Comparison of ENCODE assay signal across 8 cellular contexts in the genomic region with DNA sequence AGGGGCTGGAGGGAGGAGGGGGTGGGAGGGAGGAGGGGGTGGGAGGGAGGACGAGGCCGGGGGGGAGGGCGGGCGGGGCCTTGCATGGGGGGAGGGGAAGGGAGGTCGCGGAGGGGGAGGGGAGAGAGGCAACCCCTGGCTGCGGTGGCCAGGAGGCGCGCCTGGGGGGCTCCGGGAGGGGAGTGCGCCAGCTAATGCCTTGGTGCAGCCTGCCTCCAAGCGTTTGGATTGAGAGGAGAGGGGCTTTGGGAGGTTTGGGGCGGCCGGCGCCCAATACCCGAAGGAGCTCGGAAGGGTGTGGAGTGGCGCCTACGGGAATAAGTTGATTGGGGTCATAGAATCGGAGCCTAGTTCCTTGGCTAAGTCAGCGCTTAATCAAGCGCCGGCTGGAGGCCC. TPM values are rescaled to one million over a fixed set of nuclear protein-coding genes. Genes with fewer than 3 reads are reported as not detected.
DNase-seq lines count a peak whose midpoint lies in the region; ATAC-seq and TF ChIP-seq lines count a peak whose summit lies in the region.

No MANE protein-coding gene starts in this region.

- H3K4me1 Mint-ChIP-seq in activated CD4-positive, alpha-beta T cell treated with anti-CD3 and anti-CD28 coated beads, Interleukin-2, amount 10 ng/mL, durations not matched to agents 7 days and 5 days, result peaks cover 45% of the 10 kb centered on the region
- H3K4me1 Mint-ChIP-seq in effector memory CD8-positive, alpha-beta T cell (ENCODE audit: low read depth in 2 of 2), result peaks cover 24 to 55% of the 10 kb centered on the region in 2 donors
- peaks cover 30% of the 10 kb centered on the region for H3K4me1 Mint-ChIP-seq in memory B cell
- H3K4me1 Mint-ChIP-seq in stimulated activated naive B cell treated with anti-CD40 and anti-IgM and Interleukin-4, amounts not matched to agents 10 μg/mL and 1 μg/mL and 100 μg/mL, for 72 hours, result peaks cover 25 to 42% of the 10 kb centered on the region in 2 donors

- H3K9me3 Mint-ChIP-seq in activated CD4-positive, alpha-beta T cell treated with anti-CD3 and anti-CD28 coated beads, Interleukin-2, amount 10 ng/mL, durations not matched to agents 7 days and 5 days, result peaks cover 8% of the 10 kb centered on the region
- H3K9me3 Mint-ChIP-seq in effector memory CD8-positive, alpha-beta T cell, result peaks cover 5 to 8% of the 10 kb centered on the region in 2 donors
- H3K9me3 Mint-ChIP-seq in memory B cell, result peaks cover 4% of the 10 kb centered on the region
- peaks cover 11 to 12% of the 10 kb centered on the region in 2 donors for H3K9me3 Mint-ChIP-seq in stimulated activated naive B cell treated with anti-CD40 and anti-IgM and Interleukin-4, amounts not matched to agents 10 μg/mL and 1 μg/mL and 100 μg/mL, for 72 hours

- peaks cover 40% of the 10 kb centered on the region for H3K36me3 Mint-ChIP-seq in activated CD4-positive, alpha-beta T cell treated with anti-CD3 and anti-CD28 coated beads, Interleukin-2, amount 10 ng/mL, durations not matched to agents 7 days and 5 days (ENCODE audit: low read depth)
- peaks cover 37% of the 10 kb centered on the region for H3K36me3 Mint-ChIP-seq in effector memory CD8-positive, alpha-beta T cell (ENCODE audit: insufficient read depth)
- peaks cover 14% of the 10 kb centered on the region for H3K36me3 Mint-ChIP-seq in memory B cell
- peaks cover 24 to 36% of the 10 kb centered on the region in 2 donors for H3K36me3 Mint-ChIP-seq in stimulated activated naive B cell treated with anti-CD40 and anti-IgM and Interleukin-4, amounts not matched to agents 10 μg/mL and 1 μg/mL and 100 μg/mL, for 72 hours

- CTCF ChIA-PET in activated CD4-positive, alpha-beta T cell treated with anti-CD3 and anti-CD28 coated beads, Interleukin-2, amount 10 ng/mL, durations not matched to agents 7 days and 5 days (lab: Charles Lee), result interaction anchor here (1.0 to 2.6 kb wide), 8 partner anchors 8 to 44 kb away, joined by 3 to 10 read pairs (median 4); no protein-coding TSS in a partner anchor

- H3K27ac Mint-ChIP-seq in activated CD4-positive, alpha-beta T cell treated with anti-CD3 and anti-CD28 coated beads, Interleukin-2, amount 10 ng/mL, durations not matched to agents 7 days and 5 days, result peak overlapping the region; percentile 71
- peak overlapping the region; percentile 98 to 99 for H3K27ac Mint-ChIP-seq in effector memory CD8-positive, alpha-beta T cell
- peak overlapping the region; percentile 99 for H3K27ac Mint-ChIP-seq in memory B cell
- peak overlapping the region; percentile 96 for H3K27ac Mint-ChIP-seq in stimulated activated naive B cell treated with anti-CD40 and anti-IgM and Interleukin-4, amounts not matched to agents 10 μg/mL and 1 μg/mL and 100 μg/mL, for 72 hours

- no peak for ATAC-seq in effector memory CD8-positive, alpha-beta T cell (replicated peaks)
- ATAC-seq in memory B cell (ENCODE audit: low read depth) (no peak), GM19463 (IDR thresholded peaks at IDR 0.05; ENCODE audit: unreplicated experiment) (no peak), GM19324 (IDR thresholded peaks at IDR 0.05; ENCODE audit: low FRiP score, unreplicated experiment) (no peak)
- peak; percentile 0 to 5 for ATAC-seq in stimulated activated naive B cell treated with anti-CD40 and anti-IgM and Interleukin-4, amounts not matched to agents 10 μg/mL and 1 μg/mL and 100 μg/mL, for 72 hours (replicated peaks)

- peak overlapping the region; percentile 67 for H3K4me3 ChIP-seq in GM12865 (ENCODE audit: low read depth, low read length)
- H3K4me3 ChIP-seq in LNCaP clone FGC (ENCODE audit: low read depth, low read length), result peak overlapping the region; percentile 79

- H3K4me3 Mint-ChIP-seq in activated CD4-positive, alpha-beta T cell treated with anti-CD3 and anti-CD28 coated beads, Interleukin-2, amount 10 ng/mL, durations not matched to agents 7 days and 5 days, result peak overlapping the region; percentile 88
- peak overlapping the region; percentile 88 to 89 for H3K4me3 Mint-ChIP-seq in effector memory CD8-positive, alpha-beta T cell
- peak overlapping the region; percentile 91 for H3K4me3 Mint-ChIP-seq in memory B cell
- peak overlapping the region; percentile 91 to 93 for H3K4me3 Mint-ChIP-seq in stimulated activated naive B cell treated with anti-CD40 and anti-IgM and Interleukin-4, amounts not matched to agents 10 μg/mL and 1 μg/mL and 100 μg/mL, for 72 hours

- POLR2A ChIA-PET in activated CD4-positive, alpha-beta T cell treated with anti-CD3 and anti-CD28 coated beads, Interleukin-2, amount 10 ng/mL, durations not matched to agents 7 days and 5 days (lab: Charles Lee), result interaction anchor here (0.6 to 0.8 kb wide), 2 partner anchors 9 to 45 kb away, joined by 3 read pairs; no protein-coding TSS in a partner anchor

- no peaks in the 10 kb centered on the region for H3K27me3 Mint-ChIP-seq in activated CD4-positive, alpha-beta T cell treated with anti-CD3 and anti-CD28 coated beads, Interleukin-2, amount 10 ng/mL, durations not matched to agents 7 days and 5 days
- H3K27me3 Mint-ChIP-seq in effector memory CD8-positive, alpha-beta T cell, result peaks cover 17 to 22% of the 10 kb centered on the region in 2 donors
- H3K27me3 Mint-ChIP-seq in memory B cell, result peaks cover 6% of the 10 kb centered on the region
- H3K27me3 Mint-ChIP-seq in stimulated activated naive B cell treated with anti-CD40 and anti-IgM and Interleukin-4, amounts not matched to agents 10 μg/mL and 1 μg/mL and 100 μg/mL, for 72 hours, result peaks cover 19 to 21% of the 10 kb centered on the region in 2 donors

- TF ChIP-seq CTCF in GM12865 (IDR thresholded peaks at IDR 0.05; ENCODE audit: insufficient read depth, low read depth, low read length, missing control alignments) (no peak), LNCaP clone FGC (IDR thresholded peaks at IDR 0.05; ENCODE audit: control insufficient read depth, extremely low read depth, insufficient read depth) (no peak)

- DNase-seq in GM12865 (ENCODE audit: low read depth) (peak; percentile 49), LNCaP clone FGC (ENCODE audit: low read depth) (no peak), memory B cell (ENCODE audit: low spot score in 2 of 2) (peak; percentile 20 to 36)
- DNase-seq in activated CD4-positive, alpha-beta T cell treated with anti-CD3 and anti-CD28 coated beads, Interleukin-2, amount 10 ng/mL, durations not matched to agents 7 days and 5 days, result peak; percentile 43
- peak in 2 of 3 experiments; percentile 8 to 21 for DNase-seq in effector memory CD8-positive, alpha-beta T cell
- peak; percentile 15 for DNase-seq in stimulated activated naive B cell treated with anti-CD40 and anti-IgM and Interleukin-4, amounts not matched to agents 10 μg/mL and 1 μg/mL and 100 μg/mL, for 72 hours

RNA-seq across cellular contexts. Expression of a gene that starts 0.5 kb away (rescaled TPM):
- 10 to 100 TPM; 49.1 to 58.5 TPM for total RNA-seq in activated CD4-positive, alpha-beta T cell treated with anti-CD3 and anti-CD28 coated beads, Interleukin-2, amount 10 ng/mL, durations not matched to agents 7 days and 5 days

Comparison
In these comparisons a context has a peak if more than half of its experiments do, and no peak if none do; other contexts are left out.
1. ATAC-seq: peak in stimulated activated naive B cell treated with anti-CD40 and anti-IgM and Interleukin-4, amounts not matched to agents 10 μg/mL and 1 μg/mL and 100 μg/mL, for 72 hours (2 of 2); none in effector memory CD8-positive, alpha-beta T cell (single experiment), memory B cell (single experiment), GM19463 (single experiment) and GM19324 (single experiment).
2. Peak in every context shown above with its lines, with median percentiles within 50 percentile points of each other: H3K27ac Mint-ChIP-seq and H3K4me3 Mint-ChIP-seq.